1 cellular context compared by ENCODE assay signal in the genomic region with DNA sequence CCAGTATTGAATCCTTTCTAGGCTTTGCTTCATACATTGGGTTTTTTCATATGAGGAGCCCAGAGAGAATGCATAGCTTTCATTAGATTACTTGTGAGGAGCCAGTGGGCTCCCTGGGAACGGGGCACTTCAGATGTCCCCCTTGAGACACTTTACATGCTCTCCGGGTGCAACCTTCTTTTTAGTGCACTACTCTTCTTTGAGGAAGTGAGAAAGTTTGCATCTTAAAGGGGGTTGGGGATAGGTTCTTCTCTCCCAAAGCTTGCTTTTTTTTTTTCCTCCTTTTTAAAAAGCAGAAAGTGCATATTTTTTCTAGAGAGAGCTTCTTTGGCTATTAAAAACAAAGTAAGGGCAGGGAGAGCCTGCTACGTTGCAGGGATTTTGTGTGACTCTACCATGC.
TF ChIP-seq lines count a peak whose summit lies in the region.

No MANE protein-coding gene starts in this region.

TF ChIP-seq in WTC11, 78 proteins besides CTCF, POLR2A, EP300 and RAD21 (continued from another document):
- no peak for TF ChIP-seq ZMAT4 (CRISPR knock-in tag; IDR thresholded peaks at IDR 0.05)
- TF ChIP-seq MYBL2 (CRISPR knock-in tag; IDR thresholded peaks at IDR 0.05) = no peak
- no peak for TF ChIP-seq SP1 (CRISPR knock-in tag; conservative IDR thresholded peaks at IDR 0.05)
- no peak for TF ChIP-seq TP53 (CRISPR knock-in tag; IDR thresholded peaks at IDR 0.05)
